Comparison of ENCODE assay signal across 20 cellular contexts in genomic region chr5:16609412-16609811, GRCh38. TPM values are rescaled to one million over a fixed set of nuclear protein-coding genes. Genes with fewer than 3 reads are reported as not detected.
"Had no signal": no experiment of that assay in that cellular context is flagged by ENCODE, and none has a peak within 500 bp of the region (broad histone marks: within the 10 kb centered on the region; RNA-seq: fewer than 3 reads in every experiment).

No MANE protein-coding gene starts in this region.

- H3K4me3 ChIP-seq: esophagus squamous epithelium, gastroesophageal sphincter, right atrium auricular region, sigmoid colon, skin epidermis, stomach had no signal

- H3K36me3 ChIP-seq: esophagus squamous epithelium, gastroesophageal sphincter, neutrophil, right atrium auricular region, sigmoid colon, stomach had no signal

- H3K27me3 ChIP-seq: esophagus squamous epithelium, gastroesophageal sphincter, neutrophil, right atrium auricular region, sigmoid colon, stomach had no signal

- H3K4me1 Mint-ChIP-seq: immature natural killer cell had no signal

- H3K27me3 Mint-ChIP-seq: naive B cell had no signal

- ATAC-seq: gastroesophageal sphincter, left cardiac atrium had no signal

- DNase-seq: effector memory CD4-positive, alpha-beta T cell; esophagus squamous epithelium; foreskin fibroblast; glutamatergic neuron; immature natural killer cell; kidney; left cardiac atrium; mesendoderm; naive B cell; sigmoid colon; stimulated activated CD4-positive, alpha-beta T cell treated with anti-CD3 and anti-CD28 coated beads, Interleukin-2, amount 100 ng/mL, for 24 hours; stimulated activated CD4-positive, alpha-beta T cell treated with anti-CD3 and anti-CD28 coated beads, Interleukin-4, amount 100 ng/mL, for 4 hours; stimulated activated naive CD4-positive, alpha-beta T cell; stomach had no signal

- H3K4me1 ChIP-seq: esophagus squamous epithelium, stomach had no signal

- H3K27ac Mint-ChIP-seq: nephron had no signal

- H3K4me3 Mint-ChIP-seq: immature natural killer cell, naive B cell, nephron had no signal

- H3K27ac ChIP-seq: esophagus squamous epithelium, gastroesophageal sphincter, neutrophil, right atrium auricular region, sigmoid colon, skin epidermis, stomach had no signal

- H3K9me3 ChIP-seq: esophagus squamous epithelium, gastroesophageal sphincter, neutrophil, right atrium auricular region, sigmoid colon, stomach had no signal

RNA-seq across cellular contexts. Expression of gene RETREG1, which starts 7.4 kb away (rescaled TPM):
- total RNA-seq: lung microvascular endothelial cell had no signal
